In the genomic region with DNA sequence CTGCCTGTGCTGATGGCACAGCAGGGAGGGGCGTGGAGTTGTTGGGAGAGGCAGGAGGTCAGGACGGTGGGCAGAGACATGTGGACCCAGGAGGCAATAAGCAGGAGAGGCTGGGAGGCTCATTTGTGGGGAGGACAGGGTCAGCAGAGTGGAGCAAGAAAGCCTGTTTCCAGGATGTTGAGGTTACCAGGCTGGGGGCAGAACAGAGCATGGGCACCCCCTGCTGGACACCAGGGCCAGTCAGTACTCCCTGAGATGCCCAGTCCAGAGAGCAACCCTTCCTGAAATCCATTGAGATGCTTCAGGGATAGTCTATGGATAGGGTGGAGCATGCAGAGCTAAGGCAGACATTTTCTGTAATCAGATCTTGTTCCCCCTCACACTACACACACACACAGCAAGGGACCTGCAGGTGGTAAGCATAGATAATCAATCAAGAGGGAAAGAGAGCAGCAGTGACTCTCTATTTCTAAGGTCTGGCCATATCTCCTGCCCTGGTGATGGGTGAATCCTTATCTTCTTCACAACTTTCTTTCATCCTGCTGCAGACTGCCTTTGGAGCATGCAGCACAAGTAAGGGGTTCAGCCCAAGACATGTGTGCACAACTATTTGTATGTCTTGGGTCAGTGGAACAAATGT, we compare ENCODE assay signal across 1 cellular context.
TF ChIP-seq lines count a peak whose summit lies in the region.

No MANE protein-coding gene starts in this region.

TF ChIP-seq in SK-N-SH treated with all-trans-retinoic acid at 6 μM for 48 hours, 23 proteins besides CTCF, POLR2A, EP300 and RAD21 (continued from another document):
- TF ChIP-seq, protein P1, sequence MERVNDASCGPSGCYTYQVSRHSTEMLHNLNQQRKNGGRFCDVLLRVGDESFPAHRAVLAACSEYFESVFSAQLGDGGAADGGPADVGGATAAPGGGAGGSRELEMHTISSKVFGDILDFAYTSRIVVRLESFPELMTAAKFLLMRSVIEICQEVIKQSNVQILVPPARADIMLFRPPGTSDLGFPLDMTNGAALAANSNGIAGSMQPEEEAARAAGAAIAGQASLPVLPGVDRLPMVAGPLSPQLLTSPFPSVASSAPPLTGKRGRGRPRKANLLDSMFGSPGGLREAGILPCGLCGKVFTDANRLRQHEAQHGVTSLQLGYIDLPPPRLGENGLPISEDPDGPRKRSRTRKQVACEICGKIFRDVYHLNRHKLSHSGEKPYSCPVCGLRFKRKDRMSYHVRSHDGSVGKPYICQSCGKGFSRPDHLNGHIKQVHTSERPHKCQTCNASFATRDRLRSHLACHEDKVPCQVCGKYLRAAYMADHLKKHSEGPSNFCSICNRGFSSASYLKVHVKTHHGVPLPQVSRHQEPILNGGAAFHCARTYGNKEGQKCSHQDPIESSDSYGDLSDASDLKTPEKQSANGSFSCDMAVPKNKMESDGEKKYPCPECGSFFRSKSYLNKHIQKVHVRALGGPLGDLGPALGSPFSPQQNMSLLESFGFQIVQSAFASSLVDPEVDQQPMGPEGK (CRISPR knock-in tag; IDR thresholded peaks at IDR 0.05; ENCODE audit: borderline replicate concordance), result no peak
- TF ChIP-seq, protein P2, sequence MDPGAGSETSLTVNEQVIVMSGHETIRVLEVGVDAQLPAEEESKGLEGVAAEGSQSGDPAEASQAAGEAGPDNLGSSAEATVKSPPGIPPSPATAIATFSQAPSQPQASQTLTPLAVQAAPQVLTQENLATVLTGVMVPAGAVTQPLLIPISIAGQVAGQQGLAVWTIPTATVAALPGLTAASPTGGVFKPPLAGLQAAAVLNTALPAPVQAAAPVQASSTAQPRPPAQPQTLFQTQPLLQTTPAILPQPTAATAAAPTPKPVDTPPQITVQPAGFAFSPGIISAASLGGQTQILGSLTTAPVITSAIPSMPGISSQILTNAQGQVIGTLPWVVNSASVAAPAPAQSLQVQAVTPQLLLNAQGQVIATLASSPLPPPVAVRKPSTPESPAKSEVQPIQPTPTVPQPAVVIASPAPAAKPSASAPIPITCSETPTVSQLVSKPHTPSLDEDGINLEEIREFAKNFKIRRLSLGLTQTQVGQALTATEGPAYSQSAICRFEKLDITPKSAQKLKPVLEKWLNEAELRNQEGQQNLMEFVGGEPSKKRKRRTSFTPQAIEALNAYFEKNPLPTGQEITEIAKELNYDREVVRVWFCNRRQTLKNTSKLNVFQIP (CRISPR knock-in tag; IDR thresholded peaks at IDR 0.05; ENCODE audit: borderline replicate concordance, low read depth), result no peak
- TF ChIP-seq, protein P3, sequence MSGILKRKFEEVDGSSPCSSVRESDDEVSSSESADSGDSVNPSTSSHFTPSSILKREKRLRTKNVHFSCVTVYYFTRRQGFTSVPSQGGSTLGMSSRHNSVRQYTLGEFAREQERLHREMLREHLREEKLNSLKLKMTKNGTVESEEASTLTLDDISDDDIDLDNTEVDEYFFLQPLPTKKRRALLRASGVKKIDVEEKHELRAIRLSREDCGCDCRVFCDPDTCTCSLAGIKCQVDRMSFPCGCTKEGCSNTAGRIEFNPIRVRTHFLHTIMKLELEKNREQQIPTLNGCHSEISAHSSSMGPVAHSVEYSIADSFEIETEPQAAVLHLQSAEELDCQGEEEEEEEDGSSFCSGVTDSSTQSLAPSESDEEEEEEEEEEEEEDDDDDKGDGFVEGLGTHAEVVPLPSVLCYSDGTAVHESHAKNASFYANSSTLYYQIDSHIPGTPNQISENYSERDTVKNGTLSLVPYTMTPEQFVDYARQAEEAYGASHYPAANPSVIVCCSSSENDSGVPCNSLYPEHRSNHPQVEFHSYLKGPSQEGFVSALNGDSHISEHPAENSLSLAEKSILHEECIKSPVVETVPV (CRISPR knock-in tag; IDR thresholded peaks at IDR 0.05), result no peak
- TF ChIP-seq, protein P4, sequence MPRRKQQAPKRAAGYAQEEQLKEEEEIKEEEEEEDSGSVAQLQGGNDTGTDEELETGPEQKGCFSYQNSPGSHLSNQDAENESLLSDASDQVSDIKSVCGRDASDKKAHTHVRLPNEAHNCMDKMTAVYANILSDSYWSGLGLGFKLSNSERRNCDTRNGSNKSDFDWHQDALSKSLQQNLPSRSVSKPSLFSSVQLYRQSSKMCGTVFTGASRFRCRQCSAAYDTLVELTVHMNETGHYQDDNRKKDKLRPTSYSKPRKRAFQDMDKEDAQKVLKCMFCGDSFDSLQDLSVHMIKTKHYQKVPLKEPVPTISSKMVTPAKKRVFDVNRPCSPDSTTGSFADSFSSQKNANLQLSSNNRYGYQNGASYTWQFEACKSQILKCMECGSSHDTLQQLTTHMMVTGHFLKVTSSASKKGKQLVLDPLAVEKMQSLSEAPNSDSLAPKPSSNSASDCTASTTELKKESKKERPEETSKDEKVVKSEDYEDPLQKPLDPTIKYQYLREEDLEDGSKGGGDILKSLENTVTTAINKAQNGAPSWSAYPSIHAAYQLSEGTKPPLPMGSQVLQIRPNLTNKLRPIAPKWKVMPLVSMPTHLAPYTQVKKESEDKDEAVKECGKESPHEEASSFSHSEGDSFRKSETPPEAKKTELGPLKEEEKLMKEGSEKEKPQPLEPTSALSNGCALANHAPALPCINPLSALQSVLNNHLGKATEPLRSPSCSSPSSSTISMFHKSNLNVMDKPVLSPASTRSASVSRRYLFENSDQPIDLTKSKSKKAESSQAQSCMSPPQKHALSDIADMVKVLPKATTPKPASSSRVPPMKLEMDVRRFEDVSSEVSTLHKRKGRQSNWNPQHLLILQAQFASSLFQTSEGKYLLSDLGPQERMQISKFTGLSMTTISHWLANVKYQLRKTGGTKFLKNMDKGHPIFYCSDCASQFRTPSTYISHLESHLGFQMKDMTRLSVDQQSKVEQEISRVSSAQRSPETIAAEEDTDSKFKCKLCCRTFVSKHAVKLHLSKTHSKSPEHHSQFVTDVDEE (CRISPR knock-in tag; IDR thresholded peaks at IDR 0.05), result no peak
- TF ChIP-seq ZNF8 (CRISPR knock-in tag; IDR thresholded peaks at IDR 0.05), result no peak
